Comparison of ENCODE assay signal across 1 cellular context in the genomic region with DNA sequence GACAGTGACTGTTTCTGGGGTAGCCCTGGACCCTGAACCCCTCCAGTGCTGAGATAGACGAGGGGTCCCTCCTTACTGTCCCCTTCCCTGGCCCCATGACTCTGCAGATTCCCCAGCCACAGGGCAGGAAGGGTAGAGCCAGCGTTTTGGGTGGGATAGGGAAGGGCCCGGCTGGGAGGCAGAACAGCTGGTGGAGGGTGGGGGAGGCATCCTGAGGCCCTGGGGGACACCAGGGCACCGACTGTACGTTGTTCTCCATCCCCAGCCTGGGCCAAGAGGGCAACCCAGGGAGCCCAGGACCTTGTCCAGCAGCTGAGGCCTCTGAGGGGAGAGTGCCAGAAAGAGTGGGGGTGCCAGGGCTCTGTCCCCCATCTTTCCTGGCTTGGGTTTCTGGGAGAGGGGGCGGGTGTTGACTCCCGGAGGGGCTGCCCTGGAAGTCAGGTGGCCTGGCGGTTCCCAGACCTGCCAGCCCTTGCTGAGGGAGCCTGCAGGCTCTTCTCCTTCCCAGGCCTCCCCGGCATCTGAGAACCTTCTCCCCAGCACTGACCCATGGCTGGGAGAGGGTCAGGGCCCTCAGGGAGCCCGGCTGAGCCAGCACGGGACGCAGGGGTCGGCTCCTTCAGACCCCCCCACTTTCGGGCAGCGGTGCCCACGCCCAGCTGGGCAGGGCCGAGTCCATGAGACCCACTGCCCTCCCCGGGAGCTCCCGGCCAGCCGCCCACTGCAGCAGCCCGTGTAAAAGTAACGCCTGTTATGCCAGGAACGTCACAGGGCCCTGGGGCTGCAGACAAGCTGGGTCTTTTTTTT.
TF ChIP-seq lines count a peak whose summit lies in the region.

No MANE protein-coding gene starts in this region.

TF ChIP-seq in WTC11, 78 proteins besides CTCF, POLR2A, EP300 and RAD21:
- no peak for TF ChIP-seq TCF7 (CRISPR knock-in tag; IDR thresholded peaks at IDR 0.05; ENCODE audit: low read depth)
- no peak for TF ChIP-seq CREM (CRISPR knock-in tag; IDR thresholded peaks at IDR 0.05)
- no peak for TF ChIP-seq KAT7 (CRISPR knock-in tag; IDR thresholded peaks at IDR 0.05; ENCODE audit: borderline replicate concordance)
- no peak for TF ChIP-seq NR3C1 (CRISPR knock-in tag; conservative IDR thresholded peaks at IDR 0.05; ENCODE audit: low read depth)
- no peak for TF ChIP-seq ZNF416 (CRISPR knock-in tag; IDR thresholded peaks at IDR 0.05)
- no peak for TF ChIP-seq ZBTB21 (CRISPR knock-in tag; IDR thresholded peaks at IDR 0.05; ENCODE audit: borderline replicate concordance)
- TF ChIP-seq GTF2I (CRISPR knock-in tag; conservative IDR thresholded peaks at IDR 0.05) = no peak
- TF ChIP-seq SMAD3 (CRISPR knock-in tag; IDR thresholded peaks at IDR 0.05; ENCODE audit: borderline replicate concordance) = no peak
- TF ChIP-seq HMGA2 (CRISPR knock-in tag; IDR thresholded peaks at IDR 0.05) = no peak
- no peak for TF ChIP-seq ZNF671 (CRISPR knock-in tag; IDR thresholded peaks at IDR 0.05)
- TF ChIP-seq, protein P1, sequence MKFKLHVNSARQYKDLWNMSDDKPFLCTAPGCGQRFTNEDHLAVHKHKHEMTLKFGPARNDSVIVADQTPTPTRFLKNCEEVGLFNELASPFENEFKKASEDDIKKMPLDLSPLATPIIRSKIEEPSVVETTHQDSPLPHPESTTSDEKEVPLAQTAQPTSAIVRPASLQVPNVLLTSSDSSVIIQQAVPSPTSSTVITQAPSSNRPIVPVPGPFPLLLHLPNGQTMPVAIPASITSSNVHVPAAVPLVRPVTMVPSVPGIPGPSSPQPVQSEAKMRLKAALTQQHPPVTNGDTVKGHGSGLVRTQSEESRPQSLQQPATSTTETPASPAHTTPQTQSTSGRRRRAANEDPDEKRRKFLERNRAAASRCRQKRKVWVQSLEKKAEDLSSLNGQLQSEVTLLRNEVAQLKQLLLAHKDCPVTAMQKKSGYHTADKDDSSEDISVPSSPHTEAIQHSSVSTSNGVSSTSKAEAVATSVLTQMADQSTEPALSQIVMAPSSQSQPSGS (CRISPR knock-in tag; IDR thresholded peaks at IDR 0.05; ENCODE audit: borderline replicate concordance, low read depth) = no peak
- TF ChIP-seq ZNF263 (CRISPR knock-in tag; IDR thresholded peaks at IDR 0.05; ENCODE audit: low read depth) = no peak
- no peak for TF ChIP-seq CBFB (CRISPR knock-in tag; IDR thresholded peaks at IDR 0.05; ENCODE audit: low read depth)
- TF ChIP-seq CREB1 (CRISPR knock-in tag; IDR thresholded peaks at IDR 0.05) = no peak
- TF ChIP-seq, protein P2, sequence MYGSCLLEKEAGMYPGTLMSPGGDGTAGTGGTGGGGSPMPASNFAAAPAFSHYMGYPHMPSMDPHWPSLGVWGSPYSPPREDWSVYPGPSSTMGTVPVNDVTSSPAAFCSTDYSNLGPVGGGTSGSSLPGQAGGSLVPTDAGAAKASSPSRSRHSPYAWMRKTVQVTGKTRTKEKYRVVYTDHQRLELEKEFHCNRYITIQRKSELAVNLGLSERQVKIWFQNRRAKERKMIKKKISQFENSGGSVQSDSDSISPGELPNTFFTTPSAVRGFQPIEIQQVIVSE (CRISPR knock-in tag; IDR thresholded peaks at IDR 0.05; ENCODE audit: borderline replicate concordance) = no peak
- no peak for TF ChIP-seq TEAD4 (CRISPR knock-in tag; IDR thresholded peaks at IDR 0.05)
- TF ChIP-seq FOXP1 (CRISPR knock-in tag; IDR thresholded peaks at IDR 0.05; ENCODE audit: borderline replicate concordance) = no peak
- no peak for TF ChIP-seq PRRX2 (CRISPR knock-in tag; IDR thresholded peaks at IDR 0.05)
- no peak for TF ChIP-seq RORB (CRISPR knock-in tag; IDR thresholded peaks at IDR 0.05)
